ENCODE assay signal across 22 cellular contexts in the genomic region with DNA sequence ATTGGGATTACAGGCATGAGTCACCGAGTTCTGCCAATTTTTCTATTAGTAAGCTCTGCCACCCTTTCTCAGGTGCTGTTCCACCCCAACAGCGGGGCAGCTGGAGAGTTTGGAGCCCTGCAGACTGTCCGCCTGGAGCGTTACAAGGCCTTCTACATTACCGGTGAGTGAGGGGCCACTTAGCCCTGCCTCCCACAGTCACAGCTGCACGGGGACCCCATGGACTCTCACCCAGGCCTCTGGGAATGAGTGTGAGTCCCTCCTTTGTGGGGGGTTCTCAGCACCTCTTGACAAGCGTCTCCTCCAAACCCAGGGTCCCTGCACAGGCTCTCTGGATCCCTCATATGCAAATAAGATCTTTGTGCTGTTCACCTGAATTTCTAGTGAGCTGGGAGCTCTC.
"Had no signal": no experiment of that assay in that cellular context is flagged by ENCODE, and none has a peak within 500 bp of the region (broad histone marks: within the 10 kb centered on the region; RNA-seq: fewer than 3 reads in every experiment).

No MANE protein-coding gene starts in this region.

- H3K9me3 ChIP-seq: gastroesophageal sphincter had no signal

- H3K4me3 ChIP-seq: esophagus squamous epithelium, gastroesophageal sphincter, left ventricle myocardium inferior, tibial artery had no signal

- H3K27me3 Mint-ChIP-seq: activated CD4-positive, alpha-beta memory T cell treated with anti-CD3 and anti-CD28 coated beads, Interleukin-2, amount 10 ng/mL, durations not matched to agents 7 days and 5 days; activated CD4-positive, alpha-beta T cell treated with anti-CD3 and anti-CD28 coated beads for 36 hours; brain; natural killer cell treated with Interleukin-12 subunit alpha and Interleukin-12 subunit beta and Interleukin-15 and Interleukin-18, amount 100 ng/mL, for 72 hours had no signal

- H3K27ac ChIP-seq: gastroesophageal sphincter, left ventricle myocardium inferior, tibial artery had no signal

- H3K9me3 Mint-ChIP-seq: natural killer cell treated with Interleukin-12 subunit alpha and Interleukin-12 subunit beta and Interleukin-15 and Interleukin-18, amount 100 ng/mL, for 72 hours had no signal

- ATAC-seq: activated CD4-positive, alpha-beta T cell treated with anti-CD3 and anti-CD28 coated beads for 36 hours; gastroesophageal sphincter; natural killer cell treated with Interleukin-12 subunit alpha and Interleukin-12 subunit beta and Interleukin-15 and Interleukin-18, amount 100 ng/mL, for 72 hours; stimulated activated naive CD8-positive, alpha-beta T cell treated with anti-CD3 and anti-CD28 coated beads, Interleukin-15, Interleukin-2, amounts not matched to agents 100 U/mL and 50 U/mL, for 24 hours; WTC11 had no signal

- H3K27ac Mint-ChIP-seq: activated CD4-positive, alpha-beta memory T cell treated with anti-CD3 and anti-CD28 coated beads, Interleukin-2, amount 10 ng/mL, durations not matched to agents 7 days and 5 days; natural killer cell treated with Interleukin-12 subunit alpha and Interleukin-12 subunit beta and Interleukin-15 and Interleukin-18, amount 100 ng/mL, for 72 hours; progenitor cell of endocrine pancreas; T-helper 1 cell treated with Interleukin-12 subunit alpha and Interleukin-12 subunit beta and Interleukin-4 antibody, amounts not matched to agents 30 μg/mL and 1 μg/mL, for 36 hours had no signal

- H3K4me3 Mint-ChIP-seq: activated CD4-positive, alpha-beta memory T cell treated with anti-CD3 and anti-CD28 coated beads, Interleukin-2, amount 10 ng/mL, durations not matched to agents 7 days and 5 days; activated CD4-positive, alpha-beta T cell treated with anti-CD3 and anti-CD28 coated beads for 36 hours; activated naive CD4-positive, alpha-beta T cell treated with anti-CD3 and anti-CD28 coated beads for 36 hours; brain; natural killer cell treated with Interleukin-12 subunit alpha and Interleukin-12 subunit beta and Interleukin-15 and Interleukin-18, amount 100 ng/mL, for 72 hours; T-helper 1 cell treated with Interleukin-12 subunit alpha and Interleukin-12 subunit beta and Interleukin-4 antibody, amounts not matched to agents 30 μg/mL and 1 μg/mL, for 36 hours; WTC11 had no signal

- H3K27me3 ChIP-seq: esophagus squamous epithelium, gastroesophageal sphincter, tibial artery had no signal

- DNase-seq: activated CD4-positive, alpha-beta memory T cell treated with anti-CD3 and anti-CD28 coated beads, Interleukin-2, amount 10 ng/mL, durations not matched to agents 7 days and 5 days; activated CD4-positive, alpha-beta T cell treated with anti-CD3 and anti-CD28 coated beads for 36 hours; activated naive CD4-positive, alpha-beta T cell treated with anti-CD3 and anti-CD28 coated beads for 36 hours; aorta; effector memory CD4-positive, alpha-beta T cell; esophagus squamous epithelium; hypothalamus; left ventricle myocardium inferior; mammary epithelial cell; midbrain; retina; stimulated activated CD4-positive, alpha-beta T cell treated with anti-CD3 and anti-CD28 coated beads, Interleukin-2, amount 100 ng/mL, for 48 hours; stimulated activated CD8-positive, alpha-beta memory T cell treated with anti-CD3 and anti-CD28 coated beads, Interleukin-4, amount 100 ng/mL, for 48 hours; stimulated activated naive CD8-positive, alpha-beta T cell treated with anti-CD3 and anti-CD28 coated beads, Interleukin-15, Interleukin-2, amounts not matched to agents 100 U/mL and 50 U/mL, for 24 hours; T1000; tibial artery had no signal

- H3K36me3 ChIP-seq: esophagus squamous epithelium, gastroesophageal sphincter, left ventricle myocardium inferior, tibial artery had no signal
